Comparison of ENCODE assay signal across 20 cellular contexts in the genomic region with DNA sequence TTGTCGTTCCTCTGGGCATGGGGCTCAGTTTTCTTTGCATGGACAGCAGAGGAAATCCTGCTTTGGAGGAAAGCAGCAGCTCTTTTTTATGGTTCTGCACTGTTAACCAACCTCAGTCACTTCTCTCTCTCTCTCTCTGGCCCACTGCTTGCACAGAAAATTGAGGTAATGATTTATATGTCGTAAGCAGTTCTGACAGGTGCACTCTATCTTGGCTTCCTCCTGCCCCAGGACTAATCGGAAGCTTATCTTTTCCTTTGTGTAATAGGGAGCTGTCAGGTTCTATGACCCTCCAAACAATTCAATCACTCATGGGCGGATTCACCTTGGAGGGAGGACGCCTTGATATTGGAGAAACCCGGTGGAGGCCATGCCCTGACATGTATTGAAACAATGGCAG.
DNase-seq lines count a peak whose midpoint lies in the region; ATAC-seq and TF ChIP-seq lines count a peak whose summit lies in the region.
"Had no signal": no experiment of that assay in that cellular context is flagged by ENCODE, and none has a peak within 500 bp of the region (broad histone marks: within the 10 kb centered on the region; RNA-seq: fewer than 3 reads in every experiment).

No MANE protein-coding gene starts in this region.

- H3K4me1 Mint-ChIP-seq in T-helper 2 cell treated with Interferon-gamma antibody and Interleukin-4, amounts not matched to agents 5 μg/mL and 100 μg/mL, for 36 hours (ENCODE audit: low read depth): no peaks in the 10 kb centered on the region
- H3K4me1 Mint-ChIP-seq: activated naive CD8-positive, alpha-beta T cell treated with anti-CD3 and anti-CD28 coated beads, Interleukin-2, amount 10 ng/mL, durations not matched to agents 7 days and 5 days; CD4-positive, CD25-positive, alpha-beta regulatory T cell; nephron had no signal

- peak; percentile 52 for TF ChIP-seq EP300 in neural cell (conservative IDR thresholded peaks at IDR 0.05; ENCODE audit: poor library complexity, severe bottlenecking)

- no peaks in the 10 kb centered on the region for H3K9me3 ChIP-seq in neural cell (ENCODE audit: low read length)
- H3K9me3 ChIP-seq: testis had no signal

- H3K27ac ChIP-seq in neural cell (ENCODE audit: low read length) (peak overlapping the region; percentile 57), foreskin keratinocyte (no peak overlapping the region)
- H3K27ac ChIP-seq: 22Rv1, testis had no signal

- H3K27me3 Mint-ChIP-seq in T-helper 2 cell treated with Interferon-gamma antibody and Interleukin-4, amounts not matched to agents 5 μg/mL and 100 μg/mL, for 36 hours (ENCODE audit: low read depth): peaks cover 9% of the 10 kb centered on the region

- DNase-seq in NCI-H1105 treated with DMSO at 0.1 percent for 48 hours (lab: John Stamatoyannopoulos, UW) (peak; percentile 3), NCI-H1105 (lab: John Stamatoyannopoulos, UW) (no peak), NCI-H187 treated with DMSO at 0.1 percent for 48 hours (lab: John Stamatoyannopoulos, UW) (peak; percentile 78), AG20443 (ENCODE audit: low spot score) (no peak), foreskin keratinocyte (no peak)
- DNase-seq in T-helper 2 cell treated with Interferon-gamma antibody and Interleukin-4, amounts not matched to agents 5 μg/mL and 100 μg/mL, for 36 hours (ENCODE audit: low spot score): no peak
- DNase-seq: activated CD4-positive, alpha-beta T cell treated with anti-CD3 and anti-CD28 coated beads for 4 hours; activated CD8-positive, alpha-beta memory T cell treated with anti-CD3 and anti-CD28 coated beads, Interleukin-2, amount 50 U/mL, for 48 hours; activated naive CD8-positive, alpha-beta T cell treated with anti-CD3 and anti-CD28 coated beads, Interleukin-2, amount 10 ng/mL, durations not matched to agents 7 days and 5 days; caudate nucleus; CD4-positive, CD25-positive, alpha-beta regulatory T cell; EL; H7; T-helper 9 cell; testis had no signal

- H3K4me3 Mint-ChIP-seq in T-helper 2 cell treated with Interferon-gamma antibody and Interleukin-4, amounts not matched to agents 5 μg/mL and 100 μg/mL, for 36 hours: no peak overlapping the region
- H3K4me3 Mint-ChIP-seq: activated naive CD8-positive, alpha-beta T cell treated with anti-CD3 and anti-CD28 coated beads, Interleukin-2, amount 10 ng/mL, durations not matched to agents 7 days and 5 days; CD4-positive, CD25-positive, alpha-beta regulatory T cell; nephron had no signal

- no peaks in the 10 kb centered on the region for H3K79me2 ChIP-seq in neural cell (replicated peaks; ENCODE audit: insufficient read depth, low read length)

- H3F3A ChIP-seq in neural cell (ENCODE audit: insufficient read depth, low read length, poor library complexity, severe bottlenecking): no peaks in the 10 kb centered on the region

- no peaks in the 10 kb centered on the region for H3K4me1 ChIP-seq in foreskin keratinocyte
- H3K4me1 ChIP-seq: testis had no signal

- no peak overlapping the region for H2AFZ ChIP-seq in neural cell (ENCODE audit: low read depth, low read length)

- no peak overlapping the region for H3K27ac Mint-ChIP-seq in T-helper 2 cell treated with Interferon-gamma antibody and Interleukin-4, amounts not matched to agents 5 μg/mL and 100 μg/mL, for 36 hours
- H3K27ac Mint-ChIP-seq: activated naive CD8-positive, alpha-beta T cell treated with anti-CD3 and anti-CD28 coated beads, Interleukin-2, amount 10 ng/mL, durations not matched to agents 7 days and 5 days; CD4-positive, CD25-positive, alpha-beta regulatory T cell; nephron had no signal

- TF ChIP-seq CTCF in neural cell (IDR thresholded peaks at IDR 0.05; ENCODE audit: poor library complexity, severe bottlenecking) (no peak), foreskin keratinocyte (conservative IDR thresholded peaks at IDR 0.05) (no peak)

- no peaks in the 10 kb centered on the region for H3K9me2 ChIP-seq in neural cell (ENCODE audit: insufficient read depth, low read length)

- H4K20me1 ChIP-seq in neural cell (ENCODE audit: insufficient read depth): no peaks in the 10 kb centered on the region

- no peak overlapping the region for H3K9ac ChIP-seq in neural cell (ENCODE audit: low read length)

- H3K36me3 ChIP-seq in neural cell (ENCODE audit: insufficient read depth, low read length): no peaks in the 10 kb centered on the region

- H3K9me3 Mint-ChIP-seq in T-helper 2 cell treated with Interferon-gamma antibody and Interleukin-4, amounts not matched to agents 5 μg/mL and 100 μg/mL, for 36 hours: no peaks in the 10 kb centered on the region
- H3K9me3 Mint-ChIP-seq: activated naive CD8-positive, alpha-beta T cell treated with anti-CD3 and anti-CD28 coated beads, Interleukin-2, amount 10 ng/mL, durations not matched to agents 7 days and 5 days had no signal

- TF ChIP-seq RAD21 in neural cell (conservative IDR thresholded peaks at IDR 0.05): no peak

- H3K36me3 Mint-ChIP-seq in T-helper 2 cell treated with Interferon-gamma antibody and Interleukin-4, amounts not matched to agents 5 μg/mL and 100 μg/mL, for 36 hours (ENCODE audit: low read depth): no peaks in the 10 kb centered on the region
- H3K36me3 Mint-ChIP-seq: activated naive CD8-positive, alpha-beta T cell treated with anti-CD3 and anti-CD28 coated beads, Interleukin-2, amount 10 ng/mL, durations not matched to agents 7 days and 5 days; CD4-positive, CD25-positive, alpha-beta regulatory T cell had no signal

- peak overlapping the region; percentile 16 for H3K4me3 ChIP-seq in neural cell (ENCODE audit: low read length)
- H3K4me3 ChIP-seq: testis had no signal

- H3K27me3 ChIP-seq in neural cell (ENCODE audit: insufficient read depth, low read depth, low read length): no peaks in the 10 kb centered on the region
- no peaks in the 10 kb centered on the region for H3K27me3 ChIP-seq in foreskin keratinocyte
- H3K27me3 ChIP-seq: testis had no signal

- H3K4me2 ChIP-seq in neural cell (ENCODE audit: low read length): no peak overlapping the region

- ATAC-seq in HG02938 (IDR thresholded peaks at IDR 0.05; ENCODE audit: unreplicated experiment): peak; percentile 93
- ATAC-seq in foreskin keratinocyte: no peak
- ATAC-seq: sciatic nerve had no signal

TF ChIP-seq in neural cell, 6 proteins besides CTCF, POLR2A, EP300 and RAD21:
- no peak for TF ChIP-seq TAF1 (IDR thresholded peaks at IDR 0.05; ENCODE audit: low read depth)
- TF ChIP-seq POLR2AphosphoS5 (IDR thresholded peaks at IDR 0.05): peak; percentile 32

Comparison
In these comparisons a context has a peak if more than half of its experiments do, and no peak if none do; other contexts are left out.
1. DNase-seq: peak in NCI-H1105 treated with DMSO at 0.1 percent for 48 hours (single experiment) and NCI-H187 treated with DMSO at 0.1 percent for 48 hours (single experiment); none in NCI-H1105 (single experiment), T-helper 2 cell treated with Interferon-gamma antibody and Interleukin-4, amounts not matched to agents 5 μg/mL and 100 μg/mL, for 36 hours (single experiment), AG20443 (single experiment) and foreskin keratinocyte (0 of 2).